In the genomic region with DNA sequence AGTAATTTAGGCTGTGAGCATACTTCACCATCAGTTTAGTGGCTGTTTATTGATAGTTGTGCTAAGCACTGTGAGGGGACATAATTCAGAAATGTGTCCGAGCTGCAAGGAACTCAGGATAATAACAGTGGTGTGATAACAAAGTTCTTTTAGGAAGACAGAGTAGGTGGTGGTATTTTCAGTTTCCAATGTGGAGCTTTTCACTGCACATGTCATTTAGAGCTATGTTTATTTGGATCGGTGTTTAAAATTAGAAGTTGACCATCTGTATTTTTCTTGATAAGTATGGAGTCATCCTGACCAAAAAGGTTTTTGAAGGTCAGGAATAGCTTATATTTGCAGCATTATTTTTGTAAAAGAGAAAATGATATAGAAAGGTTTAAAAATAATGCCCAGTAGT, we compare ENCODE assay signal across 11 cellular contexts.
"Had no signal": no experiment of that assay in that cellular context is flagged by ENCODE, and none has a peak within 500 bp of the region (broad histone marks: within the 10 kb centered on the region; RNA-seq: fewer than 3 reads in every experiment).

No MANE protein-coding gene starts in this region.

- H3K9me3 ChIP-seq: HAP-1 had no signal

- H3K4me3 ChIP-seq: GM23248, GM23338, HAP-1 had no signal

- H3K27ac ChIP-seq: GM23248 had no signal

- DNase-seq: GM23248, GOT3, H7, H9, HCEC 1CT, HFFc6 had no signal

- ATAC-seq: GM23338, HCT116 had no signal

- H3K4me1 ChIP-seq: HAP-1 had no signal

- H3K9ac ChIP-seq: GM23248 had no signal

- H2AFZ ChIP-seq: GM23248, GM23338 had no signal

- H3K36me3 ChIP-seq: HAP-1 had no signal

- FAIRE-seq: H1, H54 had no signal

- H3K4me2 ChIP-seq: GM23338 had no signal
